In the genomic region with DNA sequence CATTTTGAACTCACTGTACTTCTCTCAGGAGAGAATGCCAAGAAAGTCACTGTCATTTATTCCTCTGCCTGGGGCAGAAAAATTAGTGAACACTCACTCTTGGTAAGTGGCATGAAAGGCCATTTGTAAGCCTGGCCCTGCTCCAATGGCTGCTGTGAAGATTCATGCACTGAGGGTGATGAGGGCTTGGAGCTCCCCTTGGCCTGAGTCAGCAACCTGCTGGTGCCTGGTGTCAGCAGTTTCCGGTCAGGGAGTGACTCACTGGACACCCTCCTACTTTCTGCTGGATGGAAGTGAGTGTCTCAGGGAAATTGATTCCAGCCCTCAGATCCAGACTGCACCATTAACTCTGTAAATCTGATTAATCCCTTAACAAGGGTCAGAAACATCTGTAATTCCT, we compare ENCODE assay signal across 10 cellular contexts. TPM values are rescaled to one million over a fixed set of nuclear protein-coding genes. Genes with fewer than 3 reads are reported as not detected.
A peak's percentile ranks its signal among the peaks of the same experiment; 100 is the strongest.
DNase-seq lines count a peak whose midpoint lies in the region; TF ChIP-seq lines count a peak whose summit lies in the region.
"Had no signal": no experiment of that assay in that cellular context is flagged by ENCODE, and none has a peak within 500 bp of the region (broad histone marks: within the 10 kb centered on the region; RNA-seq: fewer than 3 reads in every experiment).

No MANE protein-coding gene starts in this region.

- no peak overlapping the region for H3K27ac ChIP-seq in AG04450 (ENCODE audit: low read depth, low read length)
- H3K27ac ChIP-seq: prostate gland, vagina had no signal

- in situ Hi-C loops in astrocyte of the cerebellum (cut with HindIII; ENCODE audit: low sequenced_read_pairs) = loop anchor here (25.0 kb wide), 1 partner anchor 213 kb away; no protein-coding TSS in a partner anchor

- CTCF ChIA-PET in AG04450 (lab: Charles Lee) (interaction anchor here (0.6 to 1.7 kb wide), 2 partner anchors 43 to 215 kb away, joined by 4 to 5 read pairs; no protein-coding TSS in a partner anchor), GM10248 (lab: Yijun Ruan, JAX) (interaction anchor here (0.7 to 2.7 kb wide), 2 partner anchors 12 to 43 kb away, joined by 6 to 8 read pairs; no protein-coding TSS in a partner anchor)

- H3K4me3 ChIP-seq in AG04450 (ENCODE audit: low read depth, low read length) = no peak overlapping the region
- H3K4me3 ChIP-seq in astrocyte of the cerebellum (ENCODE audit: low read depth, low read length) = no peak overlapping the region
- H3K4me3 ChIP-seq: prostate gland, vagina had no signal

- POLR2A ChIA-PET in AG04450 (lab: Yijun Ruan, JAX) = interaction anchor here (0.6 kb wide), 1 partner anchor 12 kb away, joined by 4 read pairs; no protein-coding TSS in a partner anchor
- POLR2A ChIA-PET in GM10248 (lab: Yijun Ruan, JAX) = no interaction called here

- no peak for TF ChIP-seq CTCF in AG04450 (IDR thresholded peaks at IDR 0.05; ENCODE audit: low read depth, low read length)
- TF ChIP-seq CTCF in astrocyte of the cerebellum (IDR thresholded peaks at IDR 0.05; ENCODE audit: low read depth, low read length, missing control alignments) = no peak
- no peak for TF ChIP-seq CTCF in GM10248 (IDR thresholded peaks at IDR 0.05; ENCODE audit: control extremely low read depth, extremely low read depth, low read depth, missing control alignments)

- no peaks in the 10 kb centered on the region for H3K9me3 ChIP-seq in AG04450 (ENCODE audit: control insufficient read depth, insufficient read depth, low read length)
- H3K9me3 ChIP-seq: prostate gland, vagina had no signal

- DNase-seq in AG04450 (ENCODE audit: low read depth, low spot score) = peak; percentile 71
- DNase-seq in HT-29 (ENCODE audit: low spot score) = peak; percentile 65
- DNase-seq in astrocyte of the cerebellum (ENCODE audit: low read depth) = peak; percentile 78
- DNase-seq in kidney glomerular epithelial cell (lab: John Stamatoyannopoulos, UW) = peak; percentile 92
- DNase-seq in NCI-H1436 treated with DMSO at 0.1 percent for 48 hours (lab: John Stamatoyannopoulos, UW) = no peak
- no peak for DNase-seq in GM10248 (ENCODE audit: extremely low spot score)
- DNase-seq in T-helper 1 cell = no peak
- DNase-seq in DMS153 (lab: John Stamatoyannopoulos, UW) = no peak

- no peaks in the 10 kb centered on the region for H3K27me3 ChIP-seq in AG04450 (ENCODE audit: control insufficient read depth, insufficient read depth, low read length)
- H3K27me3 ChIP-seq: vagina had no signal

RNA-seq across cellular contexts. Expression of gene TRA2B, which starts 37.6 kb away (rescaled TPM):
- polyA plus RNA-seq in AG04450 (2011; rRNA removed) = 170 and 216 TPM in 2 replicates
- 237 and 264 TPM in 2 replicates for polyA minus RNA-seq in AG04450 (2011; rRNA and poly(A)+ RNA removed)
- 268 and 296 TPM in 2 replicates for total RNA-seq in HT-29 (2014; rRNA removed; shearing (Covaris generic))

Comparison
In these comparisons a context has a peak if more than half of its experiments do, and no peak if none do; other contexts are left out.
1. DNase-seq: peak in AG04450 (single experiment), HT-29 (single experiment), astrocyte of the cerebellum (single experiment) and kidney glomerular epithelial cell (single experiment); none in NCI-H1436 treated with DMSO at 0.1 percent for 48 hours (single experiment), GM10248 (single experiment), T-helper 1 cell (0 of 5) and DMS153 (single experiment).